ENCODE assay signal across 8 cellular contexts in the genomic region with DNA sequence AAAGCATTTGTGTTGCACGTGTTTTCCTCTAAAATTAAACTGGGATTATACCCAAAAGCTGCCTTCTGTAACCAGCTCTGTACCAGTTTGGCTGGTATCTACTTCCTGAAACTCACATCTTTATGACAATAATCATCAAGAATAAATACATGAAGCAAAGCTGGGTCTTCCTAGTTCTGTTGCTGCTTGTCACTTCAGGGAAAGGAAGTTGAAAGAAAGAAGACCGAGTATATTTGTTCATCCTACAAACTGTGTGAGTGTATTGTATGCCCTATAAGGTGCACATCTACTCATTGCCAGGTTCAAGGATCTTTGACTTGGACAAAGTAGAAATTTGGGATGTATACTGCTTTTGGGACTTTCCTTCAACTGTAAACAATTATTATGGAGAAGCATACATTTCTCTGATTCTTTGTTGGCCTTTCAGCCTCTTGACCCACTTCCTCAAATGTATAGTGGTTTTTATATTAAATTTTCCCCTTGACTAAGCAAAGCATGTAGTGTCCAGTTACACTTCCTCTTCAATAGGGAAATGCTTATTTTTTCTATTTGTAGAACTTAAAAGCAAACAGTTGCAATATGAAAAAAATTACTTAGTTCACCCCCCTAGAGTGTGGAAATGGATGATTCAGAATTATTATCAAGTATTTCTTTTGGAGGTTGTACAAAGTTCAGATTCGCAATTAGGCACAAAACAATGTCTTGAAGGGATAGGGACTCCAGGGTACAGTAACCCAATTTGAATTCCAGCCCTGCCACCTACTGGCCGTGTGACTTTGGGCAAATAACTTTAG. TPM values are rescaled to one million over a fixed set of nuclear protein-coding genes. Genes with fewer than 3 reads are reported as not detected.
DNase-seq lines count a peak whose midpoint lies in the region; ATAC-seq, FAIRE-seq and TF ChIP-seq lines count a peak whose summit lies in the region.

No MANE protein-coding gene starts in this region.

- ATAC-seq in CD8-positive, alpha-beta T cell: peak; percentile 85
- peak in 3 of 4 donors; percentile 84 to 92 (median 88) for ATAC-seq in pancreas

- H3K4me1 ChIP-seq in CD8-positive, alpha-beta T cell (ENCODE audit: insufficient read depth, low read length): peaks cover 6% of the 10 kb centered on the region
- H3K4me1 ChIP-seq in pancreas (peaks cover 0 to 7% (median 0%) of the 10 kb centered on the region in 3 donors), neuronal stem cell (ENCODE audit: control insufficient read depth in 2 of 2, insufficient read depth in 1 of 2, low read depth in 1 of 2, low read length in 2 of 2) (no peaks in the 10 kb centered on the region)

- intact Hi-C loops in CD8-positive, alpha-beta T cell (cut with DNase I, micrococcal nuclease): loop anchor here (1.0 to 5.0 kb wide), 7 partner anchors 25 to 542 kb away; no protein-coding TSS in a partner anchor
- intact Hi-C loops in pancreas (cut with DNase I): loop anchor here in 1 of 3 donors (5.0 kb wide), 1 partner anchor 177 kb away; no protein-coding TSS in a partner anchor

- H3K9me3 Mint-ChIP-seq in CD8-positive, alpha-beta T cell: no peaks in the 10 kb centered on the region

- no peak overlapping the region for H2BK12ac ChIP-seq in neuronal stem cell (ENCODE audit: low read length)

- no peak overlapping the region for H2AK5ac ChIP-seq in neuronal stem cell (ENCODE audit: low read depth, low read length)

- H4K91ac ChIP-seq in neuronal stem cell (ENCODE audit: low read depth, low read length, poor library complexity): no peak overlapping the region

- H4K8ac ChIP-seq in neuronal stem cell (ENCODE audit: low read depth, low read length): no peak overlapping the region

- H2AFZ ChIP-seq in neuronal stem cell (ENCODE audit: low read length): no peak overlapping the region

- no peak overlapping the region for H3K4me3 ChIP-seq in CD8-positive, alpha-beta T cell (ENCODE audit: low read depth, low read length)
- H3K4me3 ChIP-seq in H7 (ENCODE audit: insufficient read depth, low read depth, low read length): no peak overlapping the region
- no peak overlapping the region for H3K4me3 ChIP-seq in fibroblast of mammary gland (ENCODE audit: control insufficient read depth, low read depth, low read length)
- H3K4me3 ChIP-seq in pancreas: no peak overlapping the region
- H3K4me3 ChIP-seq in neuronal stem cell (ENCODE audit: low read length in 2 of 2): no peak overlapping the region

- H3K27ac Mint-ChIP-seq in CD8-positive, alpha-beta T cell: peak overlapping the region; percentile 4

- H3K4me2 ChIP-seq in neuronal stem cell (ENCODE audit: insufficient read depth, low read length, poor library complexity, severe bottlenecking): no peak overlapping the region

- peaks cover 3% of the 10 kb centered on the region for H3K27me3 Mint-ChIP-seq in CD8-positive, alpha-beta T cell (ENCODE audit: low read depth)

- CTCF ChIA-PET in CD8-positive, alpha-beta T cell (lab: Charles Lee): interaction anchor here (0.8 to 4.9 kb wide), 11 partner anchors 10 to 176 kb away, joined by 3 to 32 read pairs (median 3); no protein-coding TSS in a partner anchor

- H3K79me1 ChIP-seq in neuronal stem cell (ENCODE audit: low read depth, low read length): no peaks in the 10 kb centered on the region

- H2BK15ac ChIP-seq in neuronal stem cell (ENCODE audit: low read length): no peak overlapping the region

- DNase-seq in CD8-positive, alpha-beta T cell: peak in 5 of 7 experiments; percentile 38 to 70 (median 61)
- DNase-seq in H7 (peak; percentile 64), NCI-H82 (lab: John Stamatoyannopoulos, UW) (peak; percentile 49), activated T-cell treated with anti-CD3 and anti-CD28 coated beads for 4 hours (peak; percentile 47), fibroblast of mammary gland (ENCODE audit: low read depth) (peak; percentile 73), pancreas (peak in 2 of 6 donors; percentile 46 to 49), neuronal stem cell (ENCODE audit: low spot score) (no peak), HuH-7 (ENCODE audit: low spot score) (no peak)

- H3K27ac ChIP-seq in CD8-positive, alpha-beta T cell (ENCODE audit: low read depth, low read length): no peak overlapping the region
- peak overlapping the region in 2 of 4 donors; percentile 12 to 45 for H3K27ac ChIP-seq in pancreas
- no peak overlapping the region for H3K27ac ChIP-seq in neuronal stem cell (replicated peaks; ENCODE audit: low read length)

- 31 to 34% methylated on average over 4 of the region's 4 CpGs for WGBS in pancreas, 2 donors
- no CpG with 5 or more reads among the region's 4 CpGs for WGBS in neuronal stem cell (ENCODE audit: extremely low coverage in 2 of 2, insufficient read length in 2 of 2, insufficient replicate concordance in 1 of 2), 2 donors

- H2BK5ac ChIP-seq in neuronal stem cell (ENCODE audit: low read length): no peak overlapping the region

- H2BK120ac ChIP-seq in neuronal stem cell (ENCODE audit: low read depth, low read length): no peak overlapping the region

- no peaks in the 10 kb centered on the region for H3K36me3 ChIP-seq in CD8-positive, alpha-beta T cell (ENCODE audit: insufficient read depth, low read length)
- H3K36me3 ChIP-seq in H7 (replicated peaks; ENCODE audit: control insufficient read depth, insufficient read depth, low read length) (no peaks in the 10 kb centered on the region), pancreas (no peaks in the 10 kb centered on the region), neuronal stem cell (replicated peaks in 1 of 2; ENCODE audit: control insufficient read depth in 2 of 2, insufficient read depth in 2 of 2, low read length in 2 of 2) (no peaks in the 10 kb centered on the region)

- no peak overlapping the region for H3K18ac ChIP-seq in neuronal stem cell (ENCODE audit: low read length)

- H3K14ac ChIP-seq in neuronal stem cell (ENCODE audit: low read length): no peak overlapping the region

- H3K9ac ChIP-seq in neuronal stem cell (ENCODE audit: low read depth, low read length, poor library complexity): no peak overlapping the region

- POLR2A ChIA-PET in CD8-positive, alpha-beta T cell (lab: Charles Lee): interaction anchor here (0.6 to 1.4 kb wide), 2 partner anchors 49 to 96 kb away, joined by 3 to 6 read pairs; a partner anchor contains a TSS

- H3K4ac ChIP-seq in neuronal stem cell (ENCODE audit: low read length): no peak overlapping the region

- no peaks in the 10 kb centered on the region for H3K36me3 Mint-ChIP-seq in CD8-positive, alpha-beta T cell

- peaks cover 11% of the 10 kb centered on the region for H3K4me1 Mint-ChIP-seq in CD8-positive, alpha-beta T cell (ENCODE audit: low read depth)

- H3K23ac ChIP-seq in neuronal stem cell (ENCODE audit: low read depth, low read length, poor library complexity): no peak overlapping the region

- peak; percentile 66 for TF ChIP-seq CTCF in CD8-positive, alpha-beta T cell (IDR thresholded peaks at IDR 0.05)
- peak; percentile 70 for TF ChIP-seq CTCF in fibroblast of mammary gland (conservative IDR thresholded peaks at IDR 0.05; ENCODE audit: control insufficient read depth, insufficient read depth, low read depth, low read length)
- TF ChIP-seq CTCF in pancreas (IDR thresholded peaks at IDR 0.05): peak; percentile 13 to 37 (median 27)

- no peak for FAIRE-seq in pancreas (lab: Jason Lieb, UNC)

- no peak overlapping the region for H3K4me3 Mint-ChIP-seq in CD8-positive, alpha-beta T cell

- no peaks in the 10 kb centered on the region for H3K27me3 ChIP-seq in CD8-positive, alpha-beta T cell (ENCODE audit: insufficient read depth, low read length)
- H3K27me3 ChIP-seq in H7 (ENCODE audit: control insufficient read depth, insufficient read depth, low read length) (no peaks in the 10 kb centered on the region), pancreas (peaks cover 0 to 3% (median 1%) of the 10 kb centered on the region in 4 donors), neuronal stem cell (ENCODE audit: control insufficient read depth in 3 of 3, insufficient read depth in 3 of 3, low read depth in 1 of 3, low read length in 3 of 3) (no peaks in the 10 kb centered on the region)

- H3K9me3 ChIP-seq in CD8-positive, alpha-beta T cell (ENCODE audit: low read length): no peaks in the 10 kb centered on the region
- no peaks in the 10 kb centered on the region for H3K9me3 ChIP-seq in pancreas
- peaks cover 3 to 4% of the 10 kb centered on the region in 2 donors for H3K9me3 ChIP-seq in neuronal stem cell (replicated peaks in 1 of 2; ENCODE audit: control insufficient read depth in 2 of 2, insufficient read depth in 1 of 2, low read depth in 1 of 2, low read length in 2 of 2)

RNA-seq across cellular contexts. Expression of a gene that starts 28.9 kb away (rescaled TPM):
- 10 to 100 TPM; 10.1 to 10.7 TPM for total RNA-seq in CD8-positive, alpha-beta T cell
- total RNA-seq in H7 (2014; rRNA removed; shearing (Covaris generic)): 37.8 and 46.1 TPM in 2 replicates
- total RNA-seq in pancreas: 10 to 100 TPM; 10.1 to 56.5 (median 15.2) TPM
- polyA plus RNA-seq in pancreas: 10 to 100 TPM; 23.6 to 31.4 TPM
- polyA plus RNA-seq in neuronal stem cell (2013, experiment 1 of 2): 70.2 TPM
- 68.9 TPM for polyA plus RNA-seq in neuronal stem cell (2013, experiment 2 of 2)

RNA-seq across cellular contexts. Expression of a gene that starts 49.5 kb away (rescaled TPM):
- 10 to 100 TPM; 15.1 to 18.6 TPM for total RNA-seq in CD8-positive, alpha-beta T cell
- 1.2 and 1.6 TPM in 2 replicates for total RNA-seq in H7 (2014; rRNA removed; shearing (Covaris generic))
- total RNA-seq in pancreas: 10 to 100 TPM; 21.4 to 48.5 (median 27.6) TPM
- polyA plus RNA-seq in pancreas: 1 to 10 TPM; 7.5 to 9.6 TPM
- 11.8 TPM for polyA plus RNA-seq in neuronal stem cell (2013, experiment 1 of 2)
- polyA plus RNA-seq in neuronal stem cell (2013, experiment 2 of 2): 14.2 TPM

Comparison
In these comparisons a context has a peak if more than half of its experiments do, and no peak if none do; other contexts are left out.
1. DNase-seq: peak in CD8-positive, alpha-beta T cell (5 of 7), H7 (single experiment), NCI-H82 (single experiment), activated T-cell treated with anti-CD3 and anti-CD28 coated beads for 4 hours (single experiment) and fibroblast of mammary gland (single experiment); none in neuronal stem cell (single experiment) and HuH-7 (single experiment).
2. Peak in every context shown above with its lines, with median percentiles within 50 percentile points of each other: CTCF ChIP-seq.